Comparison of ENCODE assay signal across 8 cellular contexts in genomic region chr2:151238527-151239487, GRCh38. TPM values are rescaled to one million over a fixed set of nuclear protein-coding genes. Genes with fewer than 3 reads are reported as not detected.
A peak's percentile ranks its signal among the peaks of the same experiment; 100 is the strongest.
DNase-seq lines count a peak whose midpoint lies in the region; ATAC-seq and TF ChIP-seq lines count a peak whose summit lies in the region.

No MANE protein-coding gene starts in this region.

- no TSS peak for BruUV-seq in Panc1 (replicated peaks; lab: Mats Ljungman, UMichigan)

- POLR2A ChIA-PET in Panc1 (lab: Charles Lee): no interaction called here

- no peak overlapping the region for H3K4me3 ChIP-seq in LNCaP clone FGC (ENCODE audit: low read depth, low read length)
- H3K4me3 ChIP-seq in Panc1 (ENCODE audit: low read depth in 2 of 2, low read length in 2 of 2): no peak overlapping the region
- no peak overlapping the region for H3K4me3 ChIP-seq in ascending aorta
- H3K4me3 ChIP-seq in hepatocyte: no peak overlapping the region
- H3K4me3 ChIP-seq in skeletal muscle cell (ENCODE audit: low read depth, low read length): no peak overlapping the region

- H3K4me1 ChIP-seq in Panc1 (ENCODE audit: control insufficient read depth, insufficient read depth, low read length) (peaks cover 6% of the 10 kb centered on the region; the same call in 1 of the 2 replicates), ascending aorta (no peaks in the 10 kb centered on the region), hepatocyte (ENCODE audit: insufficient read depth) (no peaks in the 10 kb centered on the region)

- ATAC-seq in Panc1: peak; percentile 81

- H2AFZ ChIP-seq in hepatocyte: no peak overlapping the region

- H3K79me2 ChIP-seq in hepatocyte: no peaks in the 10 kb centered on the region

- CTCF ChIA-PET in Panc1 (lab: Charles Lee): no interaction called here

- no peaks in the 10 kb centered on the region for H4K20me1 ChIP-seq in hepatocyte (ENCODE audit: insufficient read depth, poor library complexity, severe bottlenecking)

- intact Hi-C loops in Panc1 (cut with micrococcal nuclease; ENCODE audit: unreplicated experiment): loop anchor here (2.0 to 10.0 kb wide), 3 partner anchors 184 to 1640 kb away; partner anchors contain the start of gene RND3
- intact Hi-C loops in ascending aorta (cut with DNase I): loop anchor here (1.0 kb wide), 1 partner anchor 1642 kb away; no protein-coding TSS in a partner anchor

- H3K36me3 ChIP-seq in Panc1 (ENCODE audit: control insufficient read depth, insufficient read depth, low read length) (no peaks in the 10 kb centered on the region), ascending aorta (no peaks in the 10 kb centered on the region), hepatocyte (replicated peaks; ENCODE audit: insufficient read depth, low read depth) (no peaks in the 10 kb centered on the region)

- no peaks in the 10 kb centered on the region for H3K9me2 ChIP-seq in hepatocyte (replicated peaks; ENCODE audit: insufficient read depth)

- H3K27ac ChIP-seq in Panc1 (ENCODE audit: low read length): peak overlapping the region; percentile 15; the same call in 1 of the 2 replicates
- H3K27ac ChIP-seq in ascending aorta: no peak overlapping the region
- H3K27ac ChIP-seq in hepatocyte: no peak overlapping the region

- peak; percentile 61 for TF ChIP-seq CTCF in LNCaP clone FGC (IDR thresholded peaks at IDR 0.05; ENCODE audit: control insufficient read depth, extremely low read depth, insufficient read depth)
- TF ChIP-seq CTCF in Panc1 (IDR thresholded peaks at IDR 0.05): peak; percentile 89
- peak; percentile 77 to 91 (median 79) for TF ChIP-seq CTCF in ascending aorta (IDR thresholded peaks at IDR 0.05)
- peak; percentile 90 for TF ChIP-seq CTCF in hepatocyte (IDR thresholded peaks at IDR 0.05; ENCODE audit: poor library complexity)

- DNase-seq in activated T-cell treated with anti-CD3 and anti-CD28 coated beads for 24 hours (ENCODE audit: low read depth) (peak; percentile 21), H4 (ENCODE audit: low spot score) (peak; percentile 72), LNCaP clone FGC (ENCODE audit: low read depth) (no peak), Panc1 (ENCODE audit: low read depth, low spot score) (no peak), ascending aorta (ENCODE audit: low spot score in 2 of 2) (peak in 1 of 2 donors; percentile 79), hepatocyte (ENCODE audit: low spot score) (peak; percentile 83), skeletal muscle cell (ENCODE audit: low read depth) (peak; percentile 70)
- DNase-seq in activated T-cell treated with anti-CD3 and anti-CD28 coated beads, Interleukin-2, amount 50 U/mL, for 1 hour: no peak

- peak overlapping the region; percentile 30 for H3K4me2 ChIP-seq in hepatocyte

- no peaks in the 10 kb centered on the region for H3K9me3 ChIP-seq in Panc1 (ENCODE audit: control insufficient read depth, insufficient read depth, low read depth, low read length)
- H3K9me3 ChIP-seq in ascending aorta: no peaks in the 10 kb centered on the region
- H3K9me3 ChIP-seq in hepatocyte (ENCODE audit: low read depth): no peaks in the 10 kb centered on the region

- WGBS in hepatocyte (ENCODE audit: low lambda C conversion rate, missing lambda C conversion rate): 14% methylated on average over 6 of the region's 6 CpGs

- no peaks in the 10 kb centered on the region for H3K27me3 ChIP-seq in Panc1 (ENCODE audit: control insufficient read depth, insufficient read depth, low read length)
- H3K27me3 ChIP-seq in ascending aorta: no peaks in the 10 kb centered on the region
- no peaks in the 10 kb centered on the region for H3K27me3 ChIP-seq in hepatocyte

- in situ Hi-C loops in Panc1 (cut with HindIII; ENCODE audit: low pct_unique_long_range_greater_than_20kb, low sequenced_read_pairs): no loop called here

RNA-seq across cellular contexts. Expression of gene RBM43, which starts 22.9 kb away (rescaled TPM):
- 0.37 and 2.0 TPM in 2 replicates for total RNA-seq in H4 (2014; rRNA removed; shearing (Covaris generic))
- 3.7 TPM for total RNA-seq in Panc1 (2021; ENCODE audit: unreplicated experiment)
- polyA plus RNA-seq in Panc1 (2012; ENCODE audit: insufficient read length): 1.7 TPM
- total RNA-seq in ascending aorta: 0.96 TPM
- 3.8 and 4.6 TPM in 2 replicates for total RNA-seq in hepatocyte
- 0.62 and 2.2 TPM in 2 replicates for polyA plus RNA-seq in hepatocyte

RNA-seq across cellular contexts. Expression of gene NMI, which starts 50.7 kb away (rescaled TPM):
- 23.0 and 23.6 TPM in 2 replicates for total RNA-seq in H4 (2014; rRNA removed; shearing (Covaris generic))
- total RNA-seq in Panc1 (2021; ENCODE audit: unreplicated experiment) (24.5 TPM), ascending aorta (9.9 TPM), hepatocyte (10.9 and 13.5 TPM in 2 replicates)
- 13.3 TPM for polyA plus RNA-seq in Panc1 (2012; ENCODE audit: insufficient read length)
- 12.8 and 15.3 TPM in 2 replicates for polyA plus RNA-seq in hepatocyte

Comparison
In these comparisons a context has a peak if more than half of its experiments do, and no peak if none do; other contexts are left out.
1. DNase-seq: peak in activated T-cell treated with anti-CD3 and anti-CD28 coated beads for 24 hours (single experiment), H4 (single experiment), hepatocyte (single experiment) and skeletal muscle cell (single experiment); none in activated T-cell treated with anti-CD3 and anti-CD28 coated beads, Interleukin-2, amount 50 U/mL, for 1 hour (single experiment), LNCaP clone FGC (single experiment) and Panc1 (single experiment).
2. Peak in every context shown above with its lines, with median percentiles within 50 percentile points of each other: CTCF ChIP-seq.